In the genomic region with DNA sequence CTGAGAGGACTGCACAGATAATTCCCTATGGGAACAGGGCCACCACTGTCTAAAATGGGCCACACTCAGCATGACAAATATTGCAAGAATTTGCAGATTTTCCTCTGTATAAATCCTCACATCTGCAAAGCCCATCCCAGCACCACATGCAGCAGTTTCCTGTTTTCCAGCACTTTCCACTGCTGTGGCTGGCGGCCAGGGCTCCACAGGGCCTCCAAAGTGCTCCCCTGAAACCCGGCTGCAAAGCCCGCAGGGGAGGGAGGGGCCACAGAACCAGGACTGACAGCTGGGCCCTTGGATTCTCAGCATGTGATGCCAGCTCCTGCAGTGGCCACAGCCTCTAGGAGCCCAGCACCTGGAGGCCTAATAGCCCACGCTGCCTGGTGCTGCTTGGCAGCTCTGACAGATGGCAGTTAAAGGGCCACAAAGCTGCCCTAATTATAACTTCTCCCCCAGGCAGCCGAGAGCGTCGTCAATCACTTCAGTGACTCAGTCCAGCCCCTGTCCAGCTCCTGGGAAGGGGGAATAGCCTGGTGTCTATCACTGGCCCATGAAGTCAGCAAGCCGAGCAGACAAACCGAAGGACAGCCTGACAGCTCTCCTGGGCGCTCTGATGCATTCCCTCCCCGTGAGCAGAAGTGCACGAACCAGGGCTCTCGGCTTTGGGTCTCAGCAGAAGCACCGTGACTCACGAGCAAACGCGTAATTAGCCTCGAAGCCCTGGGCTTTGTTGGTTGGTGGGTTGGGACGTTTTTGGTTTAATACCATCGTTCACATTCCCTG, we compare ENCODE assay signal across 11 cellular contexts. TPM values are rescaled to one million over a fixed set of nuclear protein-coding genes. Genes with fewer than 3 reads are reported as not detected.
DNase-seq lines count a peak whose midpoint lies in the region; ATAC-seq and TF ChIP-seq lines count a peak whose summit lies in the region.
"Had no signal": no experiment of that assay in that cellular context is flagged by ENCODE, and none has a peak within 500 bp of the region (broad histone marks: within the 10 kb centered on the region; RNA-seq: fewer than 3 reads in every experiment).

No MANE protein-coding gene starts in this region.

- WGBS in lung, 2 donors = 66 to 77% methylated on average over 20 of the region's 20 CpGs

- no peaks in the 10 kb centered on the region for H3K36me3 Mint-ChIP-seq in activated CD4-positive, alpha-beta T cell treated with anti-CD3 and anti-CD28 coated beads, Interleukin-2, amount 10 ng/mL, durations not matched to agents 7 days and 5 days (ENCODE audit: low read depth)
- no peaks in the 10 kb centered on the region for H3K36me3 Mint-ChIP-seq in activated T-helper 2 cell treated with anti-CD3 and anti-CD28 coated beads, Interferon-gamma antibody, Interleukin-2, Interleukin-4, amounts not matched to agents 10 μg/mL and 5 μg/mL and 100 μg/mL, durations not matched to agents 14 hours and 24 hours and 36 hours (ENCODE audit: low read depth)

- no peak for TF ChIP-seq CTCF in lung (IDR thresholded peaks at IDR 0.05; ENCODE audit: control extremely low read depth, extremely low read depth)

- no peaks in the 10 kb centered on the region for H3K27me3 ChIP-seq in lung (ENCODE audit: control insufficient read depth, insufficient read depth)

- no peak overlapping the region for H3K4me3 Mint-ChIP-seq in activated CD4-positive, alpha-beta T cell treated with anti-CD3 and anti-CD28 coated beads, Interleukin-2, amount 10 ng/mL, durations not matched to agents 7 days and 5 days
- H3K4me3 Mint-ChIP-seq in activated T-helper 2 cell treated with anti-CD3 and anti-CD28 coated beads, Interferon-gamma antibody, Interleukin-2, Interleukin-4, amounts not matched to agents 10 μg/mL and 5 μg/mL and 100 μg/mL, durations not matched to agents 14 hours and 24 hours and 36 hours (ENCODE audit: low read depth) = no peak overlapping the region

- CTCF ChIA-PET in activated CD4-positive, alpha-beta T cell treated with anti-CD3 and anti-CD28 coated beads, Interleukin-2, amount 10 ng/mL, durations not matched to agents 7 days and 5 days (lab: Charles Lee) = interaction anchor here (0.6 kb wide), 1 partner anchor 50 kb away, joined by 3 read pairs; no protein-coding TSS in a partner anchor

- DNase-seq in COR-L47 (lab: John Stamatoyannopoulos, UW) (peak; percentile 100), NCI-H128 (lab: John Stamatoyannopoulos, UW; ENCODE audit: unreplicated experiment) (peak; percentile 38), astrocyte of the hippocampus (ENCODE audit: low read depth, low spot score) (peak; percentile 87), lung (ENCODE audit: low spot score) (peak; percentile 40)
- DNase-seq in activated CD4-positive, alpha-beta T cell treated with anti-CD3 and anti-CD28 coated beads, Interleukin-2, amount 10 ng/mL, durations not matched to agents 7 days and 5 days = no peak
- no peak for DNase-seq in activated T-helper 2 cell treated with anti-CD3 and anti-CD28 coated beads, Interferon-gamma antibody, Interleukin-2, Interleukin-4, amounts not matched to agents 10 μg/mL and 5 μg/mL and 100 μg/mL, durations not matched to agents 14 hours and 24 hours and 36 hours (ENCODE audit: low spot score)
- DNase-seq: NCI-H226 had no signal

- no peak overlapping the region for H3K27ac Mint-ChIP-seq in activated CD4-positive, alpha-beta T cell treated with anti-CD3 and anti-CD28 coated beads, Interleukin-2, amount 10 ng/mL, durations not matched to agents 7 days and 5 days
- H3K27ac Mint-ChIP-seq in activated T-helper 2 cell treated with anti-CD3 and anti-CD28 coated beads, Interferon-gamma antibody, Interleukin-2, Interleukin-4, amounts not matched to agents 10 μg/mL and 5 μg/mL and 100 μg/mL, durations not matched to agents 14 hours and 24 hours and 36 hours = no peak overlapping the region

- no peaks in the 10 kb centered on the region for H3K9me3 ChIP-seq in lung (ENCODE audit: control insufficient read depth in 2 of 2, insufficient read depth in 1 of 2, low read length in 1 of 2)

- H3K4me1 ChIP-seq in lung (ENCODE audit: control insufficient read depth in 2 of 2, insufficient read depth in 2 of 2, low read length in 2 of 2) = peaks cover 0 to 3% of the 10 kb centered on the region in 2 donors

- H3K36me3 ChIP-seq in lung (ENCODE audit: control insufficient read depth in 2 of 2, insufficient read depth in 2 of 2, low read length in 2 of 2) = no peaks in the 10 kb centered on the region

- H3K4me3 ChIP-seq in lung = no peak overlapping the region

- no peaks in the 10 kb centered on the region for H3K4me1 Mint-ChIP-seq in activated CD4-positive, alpha-beta T cell treated with anti-CD3 and anti-CD28 coated beads, Interleukin-2, amount 10 ng/mL, durations not matched to agents 7 days and 5 days
- H3K4me1 Mint-ChIP-seq in activated T-helper 2 cell treated with anti-CD3 and anti-CD28 coated beads, Interferon-gamma antibody, Interleukin-2, Interleukin-4, amounts not matched to agents 10 μg/mL and 5 μg/mL and 100 μg/mL, durations not matched to agents 14 hours and 24 hours and 36 hours (ENCODE audit: low read depth) = no peaks in the 10 kb centered on the region

- H3K9me3 Mint-ChIP-seq in activated CD4-positive, alpha-beta T cell treated with anti-CD3 and anti-CD28 coated beads, Interleukin-2, amount 10 ng/mL, durations not matched to agents 7 days and 5 days = no peaks in the 10 kb centered on the region
- H3K9me3 Mint-ChIP-seq in activated T-helper 2 cell treated with anti-CD3 and anti-CD28 coated beads, Interferon-gamma antibody, Interleukin-2, Interleukin-4, amounts not matched to agents 10 μg/mL and 5 μg/mL and 100 μg/mL, durations not matched to agents 14 hours and 24 hours and 36 hours = no peaks in the 10 kb centered on the region

- H3K27me3 Mint-ChIP-seq in activated CD4-positive, alpha-beta T cell treated with anti-CD3 and anti-CD28 coated beads, Interleukin-2, amount 10 ng/mL, durations not matched to agents 7 days and 5 days = peaks cover 24% of the 10 kb centered on the region
- H3K27me3 Mint-ChIP-seq in activated T-helper 2 cell treated with anti-CD3 and anti-CD28 coated beads, Interferon-gamma antibody, Interleukin-2, Interleukin-4, amounts not matched to agents 10 μg/mL and 5 μg/mL and 100 μg/mL, durations not matched to agents 14 hours and 24 hours and 36 hours (ENCODE audit: low read depth) = peaks cover 19% of the 10 kb centered on the region

- ATAC-seq in lung (ENCODE audit: insufficient read depth, low FRiP score) = no peak
- ATAC-seq in GM19452 (IDR thresholded peaks at IDR 0.05; ENCODE audit: unreplicated experiment) = no peak
- ATAC-seq in HG02981 (IDR thresholded peaks at IDR 0.05; ENCODE audit: unreplicated experiment) = no peak

- POLR2A ChIA-PET in activated CD4-positive, alpha-beta T cell treated with anti-CD3 and anti-CD28 coated beads, Interleukin-2, amount 10 ng/mL, durations not matched to agents 7 days and 5 days (lab: Charles Lee) = no interaction called here

- no peak overlapping the region for H3K27ac ChIP-seq in lung (ENCODE audit: low read depth in 1 of 2, low read length in 1 of 2)

- intact Hi-C loops in activated T-helper 2 cell treated with anti-CD3 and anti-CD28 coated beads, Interferon-gamma antibody, Interleukin-2, Interleukin-4, amounts not matched to agents 10 μg/mL and 5 μg/mL and 100 μg/mL, durations not matched to agents 14 hours and 24 hours and 36 hours (cut with micrococcal nuclease) = no loop called here

RNA-seq across cellular contexts. Expression of gene LRRC15, which starts 4.7 kb away (rescaled TPM):
- total RNA-seq in lung = 1 to 10 TPM in 1 of 2 donors, under 1 TPM in 1; 0.06 to 1.2 TPM
- under 1 TPM; 0.07 to 0.08 TPM for polyA plus RNA-seq in lung
- total RNA-seq in activated CD4-positive, alpha-beta T cell treated with anti-CD3 and anti-CD28 coated beads, Interleukin-2, amount 10 ng/mL, durations not matched to agents 7 days and 5 days = not detected
- not detected in 2 replicates for total RNA-seq in activated T-helper 2 cell treated with anti-CD3 and anti-CD28 coated beads, Interferon-gamma antibody, Interleukin-2, Interleukin-4, amounts not matched to agents 10 μg/mL and 5 μg/mL and 100 μg/mL, durations not matched to agents 14 hours and 24 hours and 36 hours
- total RNA-seq: activated CD8-positive, alpha-beta memory T cell treated with anti-CD3 and anti-CD28 coated beads for 36 hours had no signal
- polyA plus RNA-seq: neural cell had no signal

RNA-seq across cellular contexts. Expression of gene CPN2, which starts 13.7 kb away (rescaled TPM):
- total RNA-seq in lung = not detected
- polyA plus RNA-seq in lung = not detected
- total RNA-seq in activated CD4-positive, alpha-beta T cell treated with anti-CD3 and anti-CD28 coated beads, Interleukin-2, amount 10 ng/mL, durations not matched to agents 7 days and 5 days = not detected
- total RNA-seq in activated T-helper 2 cell treated with anti-CD3 and anti-CD28 coated beads, Interferon-gamma antibody, Interleukin-2, Interleukin-4, amounts not matched to agents 10 μg/mL and 5 μg/mL and 100 μg/mL, durations not matched to agents 14 hours and 24 hours and 36 hours = not detected in 2 replicates
- total RNA-seq: activated CD8-positive, alpha-beta memory T cell treated with anti-CD3 and anti-CD28 coated beads for 36 hours had no signal
- polyA plus RNA-seq: neural cell had no signal

RNA-seq across cellular contexts. Expression of gene GP5, which starts 34.2 kb away (rescaled TPM):
- 1 to 10 TPM in 1 of 2 donors, under 1 TPM in 1; 0.49 to 1.1 TPM for total RNA-seq in lung
- under 1 TPM; 0.06 to 0.25 TPM for polyA plus RNA-seq in lung
- 1 to 10 TPM; 1.1 to 1.3 TPM for total RNA-seq in activated CD4-positive, alpha-beta T cell treated with anti-CD3 and anti-CD28 coated beads, Interleukin-2, amount 10 ng/mL, durations not matched to agents 7 days and 5 days
- 0.23 and 0.28 TPM in 2 replicates for total RNA-seq in activated T-helper 2 cell treated with anti-CD3 and anti-CD28 coated beads, Interferon-gamma antibody, Interleukin-2, Interleukin-4, amounts not matched to agents 10 μg/mL and 5 μg/mL and 100 μg/mL, durations not matched to agents 14 hours and 24 hours and 36 hours

Comparison
In these comparisons a context has a peak if more than half of its experiments do, and no peak if none do; other contexts are left out.
1. DNase-seq: peak in COR-L47 (single experiment), NCI-H128 (single experiment), astrocyte of the hippocampus (single experiment) and lung (single experiment); none in activated CD4-positive, alpha-beta T cell treated with anti-CD3 and anti-CD28 coated beads, Interleukin-2, amount 10 ng/mL, durations not matched to agents 7 days and 5 days (single experiment) and activated T-helper 2 cell treated with anti-CD3 and anti-CD28 coated beads, Interferon-gamma antibody, Interleukin-2, Interleukin-4, amounts not matched to agents 10 μg/mL and 5 μg/mL and 100 μg/mL, durations not matched to agents 14 hours and 24 hours and 36 hours (single experiment).